Comparison of ENCODE assay signal across 8 cellular contexts in the genomic region with DNA sequence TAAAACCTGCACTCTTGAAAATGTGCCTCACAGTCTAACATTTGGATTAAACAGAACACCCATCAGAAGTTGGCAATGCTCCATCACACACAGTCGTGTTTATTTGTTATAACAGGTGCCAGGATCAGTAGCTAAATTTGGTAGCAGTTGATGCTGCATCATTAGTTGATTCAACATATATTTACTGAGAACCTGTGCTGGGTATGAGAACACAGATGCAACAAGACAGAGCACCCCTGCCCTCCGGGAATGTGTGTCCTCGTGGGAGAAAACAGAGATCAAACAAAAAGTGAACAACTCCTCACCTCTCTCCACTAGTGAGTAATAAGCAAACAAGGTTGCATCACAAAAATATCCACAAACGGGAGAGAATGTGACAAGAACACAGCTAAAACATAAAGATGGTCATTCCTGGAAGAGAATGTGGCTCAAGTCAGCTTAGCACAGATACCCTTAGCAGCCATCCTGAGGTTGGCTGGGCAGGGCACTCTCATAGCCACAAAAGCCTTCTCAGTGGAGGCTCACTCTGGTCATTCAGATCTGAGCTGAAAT. TPM values are rescaled to one million over a fixed set of nuclear protein-coding genes. Genes with fewer than 3 reads are reported as not detected.
DNase-seq lines count a peak whose midpoint lies in the region; ATAC-seq, FAIRE-seq and TF ChIP-seq lines count a peak whose summit lies in the region.
"Had no signal": no experiment of that assay in that cellular context is flagged by ENCODE, and none has a peak within 500 bp of the region (broad histone marks: within the 10 kb centered on the region; RNA-seq: fewer than 3 reads in every experiment).

No MANE protein-coding gene starts in this region.

- intact Hi-C loops in pancreas (cut with DNase I): no loop called here

- no peaks in the 10 kb centered on the region for H3K27me3 ChIP-seq in pancreas

- H3K4me3 ChIP-seq in HEK293 (ENCODE audit: low read depth, low read length) (no peak overlapping the region), pancreas (no peak overlapping the region)

- peak; percentile 23 to 35 (median 26) for ATAC-seq in pancreas
- no peak for ATAC-seq in GM21576 (IDR thresholded peaks at IDR 0.05; ENCODE audit: unreplicated experiment)
- no peak for ATAC-seq in GM18502 (IDR thresholded peaks at IDR 0.05; ENCODE audit: poor library complexity, unreplicated experiment)

- no peaks in the 10 kb centered on the region for H3K36me3 ChIP-seq in HEK293 (ENCODE audit: control insufficient read depth in 2 of 2, insufficient read depth in 1 of 2, low read length in 2 of 2)
- H3K36me3 ChIP-seq in pancreas: no peaks in the 10 kb centered on the region

- no peak for TF ChIP-seq CTCF in HEK293 (tag by site-specific recombination; IDR thresholded peaks at IDR 0.05)
- TF ChIP-seq CTCF in pancreas (IDR thresholded peaks at IDR 0.05): no peak

- no peak overlapping the region; the same call in 1 of the 2 replicates for H3K27ac ChIP-seq in HEK293 (ENCODE audit: extremely low read depth, low read depth, low read length)
- peak overlapping the region in 1 of 4 donors; percentile 4 for H3K27ac ChIP-seq in pancreas

- H3K4me1 ChIP-seq in HEK293 (ENCODE audit: control insufficient read depth, insufficient read depth, low read length) (peaks cover 9% of the 10 kb centered on the region; the same call in 1 of the 2 replicates), pancreas (peaks cover 0 to 13% (median 8%) of the 10 kb centered on the region in 3 donors)

- DNase-seq in NCI-H1436 treated with DMSO at 0.1 percent for 48 hours (lab: John Stamatoyannopoulos, UW) (peak; percentile 84), astrocyte of the hippocampus (ENCODE audit: low read depth, low spot score) (peak; percentile 28), pancreas (peak in 1 of 6 donors; percentile 26), SIG-M5 (lab: John Stamatoyannopoulos, UW) (no peak)

- no peaks in the 10 kb centered on the region for H3K9me3 ChIP-seq in HEK293 (ENCODE audit: control insufficient read depth, insufficient read depth, low read depth, low read length)
- no peaks in the 10 kb centered on the region for H3K9me3 ChIP-seq in pancreas

- WGBS in pancreas, 2 donors: 6 to 13% methylated on average over 4 of the region's 4 CpGs

- FAIRE-seq in pancreas (lab: Jason Lieb, UNC): no peak
- FAIRE-seq: endometrium had no signal

- CTCF ChIA-PET in HEK293 (lab: Yijun Ruan, JAX): interaction anchor here (1.0 to 1.7 kb wide), 5 partner anchors 10 to 534 kb away, joined by 3 to 9 read pairs (median 4); no protein-coding TSS in a partner anchor

- POLR2A ChIA-PET in HEK293 (lab: Yijun Ruan, JAX): interaction anchor here (0.6 to 0.8 kb wide), 3 partner anchors 14 to 366 kb away, joined by 3 read pairs; no protein-coding TSS in a partner anchor

TF ChIP-seq in HEK293, 187 proteins besides CTCF, POLR2A, EP300 and RAD21 (continues in another document):
- TF ChIP-seq ZNF223 (tag by site-specific recombination; IDR thresholded peaks at IDR 0.05) (no peak), ZNF600 (tag by site-specific recombination; IDR thresholded peaks at IDR 0.05) (no peak), ZSCAN16 (tag by site-specific recombination; IDR thresholded peaks at IDR 0.05) (no peak), HIC1 (tag by site-specific recombination; IDR thresholded peaks at IDR 0.05) (no peak), ZNF837 (tag by site-specific recombination; IDR thresholded peaks at IDR 0.05) (no peak), REST (tag by site-specific recombination; IDR thresholded peaks at IDR 0.05) (no peak), GLI2 (tag by site-specific recombination; IDR thresholded peaks at IDR 0.05; ENCODE audit: borderline replicate concordance, low read depth) (no peak), ZNF514 (tag by site-specific recombination; IDR thresholded peaks at IDR 0.05) (no peak), AEBP2 (tag by site-specific recombination; IDR thresholded peaks at IDR 0.05; ENCODE audit: borderline replicate concordance) (no peak), ZNF501 (tag by site-specific recombination; IDR thresholded peaks at IDR 0.05) (no peak), ZNF777 (tag by site-specific recombination; IDR thresholded peaks at IDR 0.05; ENCODE audit: borderline replicate concordance) (no peak), ZNF707 (tag by site-specific recombination; IDR thresholded peaks at IDR 0.05) (no peak), ZNF274 (IDR thresholded peaks at IDR 0.05; ENCODE audit: low read length) (no peak), ZNF274 (tag by site-specific recombination; IDR thresholded peaks at IDR 0.05; ENCODE audit: borderline replicate concordance) (no peak), ZNF202 (tag by site-specific recombination; IDR thresholded peaks at IDR 0.05; ENCODE audit: borderline replicate concordance) (no peak), ZNF830 (tag by site-specific recombination; IDR thresholded peaks at IDR 0.05; ENCODE audit: low read depth) (no peak), ZNF660 (tag by site-specific recombination; IDR thresholded peaks at IDR 0.05) (no peak), ZNF121 (tag by site-specific recombination; IDR thresholded peaks at IDR 0.05) (no peak), PRDM1 (tag by site-specific recombination; IDR thresholded peaks at IDR 0.05) (no peak), ZBTB1 (tag by site-specific recombination; IDR thresholded peaks at IDR 0.05) (no peak)

RNA-seq across cellular contexts. Expression of gene LBR, which starts 26.3 kb away (rescaled TPM):
- total RNA-seq in pancreas: 10 to 100 TPM; 18.3 to 31.6 (median 19.9) TPM
- polyA plus RNA-seq in pancreas: 10 to 100 TPM; 12.3 to 17.0 TPM

Comparison
In these comparisons a context has a peak if more than half of its experiments do, and no peak if none do; other contexts are left out.
1. ATAC-seq: peak in pancreas (4 of 4); none in GM21576 (single experiment) and GM18502 (single experiment).